2 cellular contexts compared by ENCODE assay signal in genomic region chr16:25030420-25031131, GRCh38.
TF ChIP-seq lines count a peak whose summit lies in the region.

No MANE protein-coding gene starts in this region.

TF ChIP-seq in SK-N-SH, 30 proteins besides CTCF, POLR2A, EP300 and RAD21 (continued from another document):
- no peak for TF ChIP-seq EZH2phosphoT487 (IDR thresholded peaks at IDR 0.05; ENCODE audit: borderline replicate concordance, low read depth)

TF ChIP-seq in SK-N-SH treated with all-trans-retinoic acid at 6 μM for 48 hours, 23 proteins besides CTCF, POLR2A, EP300 and RAD21 (continued from another document):
- TF ChIP-seq, protein P1, sequence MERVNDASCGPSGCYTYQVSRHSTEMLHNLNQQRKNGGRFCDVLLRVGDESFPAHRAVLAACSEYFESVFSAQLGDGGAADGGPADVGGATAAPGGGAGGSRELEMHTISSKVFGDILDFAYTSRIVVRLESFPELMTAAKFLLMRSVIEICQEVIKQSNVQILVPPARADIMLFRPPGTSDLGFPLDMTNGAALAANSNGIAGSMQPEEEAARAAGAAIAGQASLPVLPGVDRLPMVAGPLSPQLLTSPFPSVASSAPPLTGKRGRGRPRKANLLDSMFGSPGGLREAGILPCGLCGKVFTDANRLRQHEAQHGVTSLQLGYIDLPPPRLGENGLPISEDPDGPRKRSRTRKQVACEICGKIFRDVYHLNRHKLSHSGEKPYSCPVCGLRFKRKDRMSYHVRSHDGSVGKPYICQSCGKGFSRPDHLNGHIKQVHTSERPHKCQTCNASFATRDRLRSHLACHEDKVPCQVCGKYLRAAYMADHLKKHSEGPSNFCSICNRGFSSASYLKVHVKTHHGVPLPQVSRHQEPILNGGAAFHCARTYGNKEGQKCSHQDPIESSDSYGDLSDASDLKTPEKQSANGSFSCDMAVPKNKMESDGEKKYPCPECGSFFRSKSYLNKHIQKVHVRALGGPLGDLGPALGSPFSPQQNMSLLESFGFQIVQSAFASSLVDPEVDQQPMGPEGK (CRISPR knock-in tag; IDR thresholded peaks at IDR 0.05; ENCODE audit: borderline replicate concordance): no peak
- TF ChIP-seq BACH2 (CRISPR knock-in tag; IDR thresholded peaks at IDR 0.05; ENCODE audit: borderline replicate concordance) (no peak), CREB5 (CRISPR knock-in tag; IDR thresholded peaks at IDR 0.05; ENCODE audit: low read depth) (no peak), ZNF8 (CRISPR knock-in tag; IDR thresholded peaks at IDR 0.05) (no peak), ZFP3 (CRISPR knock-in tag; IDR thresholded peaks at IDR 0.05) (no peak), ARNTL (CRISPR knock-in tag; IDR thresholded peaks at IDR 0.05; ENCODE audit: borderline replicate concordance, low read depth) (no peak), ZNF565 (CRISPR knock-in tag; conservative IDR thresholded peaks at IDR 0.05; ENCODE audit: low read depth) (no peak), POU6F1 (CRISPR knock-in tag; IDR thresholded peaks at IDR 0.05; ENCODE audit: borderline replicate concordance, low read depth) (no peak), TCF4 (CRISPR knock-in tag; IDR thresholded peaks at IDR 0.05; ENCODE audit: borderline replicate concordance) (no peak)
